Comparison of ENCODE assay signal across 11 cellular contexts in genomic region chr1:64472805-64473204, GRCh38. TPM values are rescaled to one million over a fixed set of nuclear protein-coding genes. Genes with fewer than 3 reads are reported as not detected.
DNase-seq lines count a peak whose midpoint lies in the region; ATAC-seq and TF ChIP-seq lines count a peak whose summit lies in the region.
"Had no signal": no experiment of that assay in that cellular context is flagged by ENCODE, and none has a peak within 500 bp of the region (broad histone marks: within the 10 kb centered on the region; RNA-seq: fewer than 3 reads in every experiment).

No MANE protein-coding gene starts in this region.

- no peak for TF ChIP-seq CTCF in WTC11 (IDR thresholded peaks at IDR 0.05)
- no peak for TF ChIP-seq CTCF in uterus (IDR thresholded peaks at IDR 0.05)
- TF ChIP-seq CTCF in upper lobe of left lung (IDR thresholded peaks at IDR 0.05), result no peak

- CTCF ChIA-PET in WTC11 (lab: Charles Lee), result interaction anchor here (0.6 to 1.2 kb wide), 8 partner anchors 20 to 351 kb away, joined by 3 to 8 read pairs (median 4); no protein-coding TSS in a partner anchor

- peak overlapping the region; percentile 95 for H3K4me3 Mint-ChIP-seq in WTC11

- 0 out of 2 replicates have a peak, but pooled peaks cover 2% of the 10 kb centered on the region for H3K36me3 Mint-ChIP-seq in WTC11

- intact Hi-C loops in uterus (cut with DNase I; ENCODE audit: low total_unique reads), result loop anchor here (10.0 kb wide), 2 partner anchors 172 to 532 kb away; no protein-coding TSS in a partner anchor

- H3K27me3 Mint-ChIP-seq in WTC11 (ENCODE audit: low read depth), result peaks cover 18% of the 10 kb centered on the region

- peak overlapping the region; percentile 92 to 96 for H3K27ac ChIP-seq in uterus
- H3K27ac ChIP-seq in upper lobe of left lung, result no peak overlapping the region
- H3K27ac ChIP-seq: 22Rv1 had no signal

- H3K4me1 Mint-ChIP-seq in WTC11, result peaks cover 54% of the 10 kb centered on the region

- TF ChIP-seq EP300 in upper lobe of left lung (IDR thresholded peaks at IDR 0.05), result no peak

- H3K36me3 ChIP-seq in uterus (no peaks in the 10 kb centered on the region), upper lobe of left lung (no peaks in the 10 kb centered on the region)

- POLR2A ChIA-PET in WTC11 (lab: Charles Lee), result interaction anchor here (0.6 to 1.6 kb wide), 7 partner anchors 13 to 77 kb away, joined by 3 to 11 read pairs (median 5); no protein-coding TSS in a partner anchor

- TF ChIP-seq POLR2A in uterus (IDR thresholded peaks at IDR 0.05) (no peak), upper lobe of left lung (IDR thresholded peaks at IDR 0.05) (no peak)

- H3K27me3 ChIP-seq in uterus, result no peaks in the 10 kb centered on the region
- H3K27me3 ChIP-seq in upper lobe of left lung, result peaks cover 0 to 11% (median 2%) of the 10 kb centered on the region in 4 donors

- H3K9me3 Mint-ChIP-seq in WTC11, result no peaks in the 10 kb centered on the region

- peak; percentile 57 for ATAC-seq in WTC11
- no peak for ATAC-seq in upper lobe of left lung (ENCODE audit: low FRiP score in 2 of 2)
- no peak for ATAC-seq in GM18907 (IDR thresholded peaks at IDR 0.05; ENCODE audit: unreplicated experiment)

- peak overlapping the region; percentile 96 for H3K27ac Mint-ChIP-seq in WTC11

- H3K9me3 ChIP-seq in uterus, result no peaks in the 10 kb centered on the region
- no peaks in the 10 kb centered on the region for H3K9me3 ChIP-seq in upper lobe of left lung

- no peaks in the 10 kb centered on the region for H3K4me1 ChIP-seq in uterus
- peaks cover 29 to 64% (median 49%) of the 10 kb centered on the region in 4 donors for H3K4me1 ChIP-seq in upper lobe of left lung

- 70 to 88% methylated on average over 5 of the region's 5 CpGs for WGBS in upper lobe of left lung, 2 donors

- peak; percentile 45 to 83 (median 46) for DNase-seq in NCI-H1417 (lab: John Stamatoyannopoulos, UW)
- DNase-seq in NCI-H1417 treated with DMSO at 0.1 percent for 48 hours (lab: John Stamatoyannopoulos, UW), result no peak
- peak; percentile 73 for DNase-seq in WTC11 (ENCODE audit: low spot score)
- DNase-seq in iPS-NIHi11 (ENCODE audit: low spot score), result peak; percentile 69
- DNase-seq in uterus, result no peak
- no peak for DNase-seq in HCEC 1CT
- DNase-seq in upper lobe of left lung, result no peak
- DNase-seq: Karpas-422; stimulated activated CD4-positive, alpha-beta T cell treated with anti-CD3 and anti-CD28 coated beads, Interleukin-2, amount 100 ng/mL, for 24 hours had no signal

- peak overlapping the region in 1 of 2 donors; percentile 89 for H3K4me3 ChIP-seq in uterus
- H3K4me3 ChIP-seq in upper lobe of left lung, result peak overlapping the region in 2 of 4 donors; percentile 84

TF ChIP-seq in WTC11, 78 proteins besides CTCF, POLR2A, EP300 and RAD21:
- TF ChIP-seq SP1 (CRISPR knock-in tag; conservative IDR thresholded peaks at IDR 0.05) (peak; percentile 50; the same call in 1 of the 2 replicates), CREM (CRISPR knock-in tag; IDR thresholded peaks at IDR 0.05) (0 out of 2 replicates have a peak, but pooled peaks have one; percentile 43), ZNF671 (CRISPR knock-in tag; IDR thresholded peaks at IDR 0.05) (no peak), ZNF423 (CRISPR knock-in tag; IDR thresholded peaks at IDR 0.05) (peak; percentile 52; the same call in 1 of the 2 replicates), JUN (CRISPR knock-in tag; IDR thresholded peaks at IDR 0.05) (no peak), TEAD1 (CRISPR knock-in tag; IDR thresholded peaks at IDR 0.05) (0 out of 2 replicates have a peak, but pooled peaks have one; percentile 51)

RNA-seq across cellular contexts. Expression of gene CACHD1, which starts 2.9 kb away (rescaled TPM):
- total RNA-seq in WTC11 (2021) (26.3 to 34.4 TPM (median 34.4 TPM) in 3 replicates), uterus (10 to 100 TPM; 19.2 to 39.9 (median 28.8) TPM), upper lobe of left lung (10 to 100 TPM in 5 of 6 donors, 1 to 10 TPM in 1; 7.3 to 26.3 (median 22.9) TPM)

Comparison
In these comparisons a context has a peak if more than half of its experiments do, and no peak if none do; other contexts are left out.
1. DNase-seq: peak in NCI-H1417 (3 of 3), WTC11 (single experiment) and iPS-NIHi11 (single experiment); none in NCI-H1417 treated with DMSO at 0.1 percent for 48 hours (single experiment), uterus (0 of 2), HCEC 1CT (single experiment) and upper lobe of left lung (0 of 2).
2. H3K27ac ChIP-seq: peak in uterus (2 of 2); none in upper lobe of left lung (0 of 4).